In genomic region chr2:217331577-217332139, GRCh38 we compare ENCODE assay signal across 1 cellular context.
A peak's percentile ranks its signal among the peaks of the same experiment; 100 is the strongest.
TF ChIP-seq lines count a peak whose summit lies in the region.

No MANE protein-coding gene starts in this region.

TF ChIP-seq in HepG2, 621 proteins besides CTCF, POLR2A, EP300 and RAD21 (continued from another document and continues in another):
- peak; percentile 89 for TF ChIP-seq CBX1 (IDR thresholded peaks at IDR 0.05; ENCODE audit: low read depth)
- TF ChIP-seq FOXC1 (CRISPR knock-in tag; IDR thresholded peaks at IDR 0.05; ENCODE audit: borderline replicate concordance): peak; percentile 42; the same call in 1 of the 2 replicates
- TF ChIP-seq HHEX (CRISPR knock-in tag; IDR thresholded peaks at IDR 0.05): peak; percentile 54; the same call in 1 of the 2 replicates
- TF ChIP-seq ZNF331 (CRISPR knock-in tag; IDR thresholded peaks at IDR 0.05): peak; percentile 96
- TF ChIP-seq MBD4 (IDR thresholded peaks at IDR 0.05; ENCODE audit: borderline replicate concordance, low read length): no peak
- TF ChIP-seq ZC3H13 (CRISPR knock-in tag; IDR thresholded peaks at IDR 0.05): no peak
- peak; percentile 94 for TF ChIP-seq HDAC1 (CRISPR knock-in tag; IDR thresholded peaks at IDR 0.05)
- peak; percentile 57; the same call in 1 of the 2 replicates for TF ChIP-seq THAP7 (CRISPR knock-in tag; IDR thresholded peaks at IDR 0.05)
- TF ChIP-seq ZMYM3 (CRISPR knock-in tag; IDR thresholded peaks at IDR 0.05): peak; percentile 92
- TF ChIP-seq ZNF773 (CRISPR knock-in tag; IDR thresholded peaks at IDR 0.05; ENCODE audit: borderline replicate concordance): no peak
- peak; percentile 27; the same call in 1 of the 2 replicates for TF ChIP-seq MAFF (IDR thresholded peaks at IDR 0.05; ENCODE audit: low read depth, low read length)
- no peak for TF ChIP-seq TFDP1 (CRISPR knock-in tag; IDR thresholded peaks at IDR 0.05; ENCODE audit: borderline replicate concordance)
- TF ChIP-seq SIX4 (CRISPR knock-in tag; IDR thresholded peaks at IDR 0.05): no peak
- TF ChIP-seq SAP130 (CRISPR knock-in tag; IDR thresholded peaks at IDR 0.05; ENCODE audit: low read depth): peak; percentile 91
- peak; percentile 88 for TF ChIP-seq HNF4A (CRISPR knock-in tag; IDR thresholded peaks at IDR 0.05)
- TF ChIP-seq POGK (CRISPR knock-in tag; conservative IDR thresholded peaks at IDR 0.05): 0 out of 2 replicates have a peak, but pooled peaks have one; percentile 39
- TF ChIP-seq ETV5 (CRISPR knock-in tag; IDR thresholded peaks at IDR 0.05; ENCODE audit: borderline replicate concordance): peak; percentile 88; the same call in 1 of the 2 replicates
- TF ChIP-seq CEBPG (CRISPR knock-in tag; IDR thresholded peaks at IDR 0.05): peak; percentile 85
- no peak for TF ChIP-seq NFAT5 (CRISPR knock-in tag; IDR thresholded peaks at IDR 0.05)
- TF ChIP-seq SOX5 (CRISPR knock-in tag; IDR thresholded peaks at IDR 0.05; ENCODE audit: borderline replicate concordance): peak; percentile 98
- TF ChIP-seq ZNF841 (CRISPR knock-in tag; IDR thresholded peaks at IDR 0.05; ENCODE audit: borderline replicate concordance): no peak
- peak; percentile 97 for TF ChIP-seq ZNF619 (CRISPR knock-in tag; IDR thresholded peaks at IDR 0.05)
- no peak for TF ChIP-seq ZNF484 (CRISPR knock-in tag; IDR thresholded peaks at IDR 0.05; ENCODE audit: borderline replicate concordance, low read depth)
- TF ChIP-seq SP5 (CRISPR knock-in tag; IDR thresholded peaks at IDR 0.05; ENCODE audit: borderline replicate concordance, low read depth): peak; percentile 79
- TF ChIP-seq ZFP36L1 (CRISPR knock-in tag; IDR thresholded peaks at IDR 0.05): peak; percentile 67; the same call in 1 of the 2 replicates
- no peak for TF ChIP-seq XBP1 (CRISPR knock-in tag; IDR thresholded peaks at IDR 0.05)
- no peak for TF ChIP-seq RFXANK (CRISPR knock-in tag; IDR thresholded peaks at IDR 0.05)
- peak; percentile 71 for TF ChIP-seq ARNTL (CRISPR knock-in tag; IDR thresholded peaks at IDR 0.05)
- TF ChIP-seq KLF16 (CRISPR knock-in tag; IDR thresholded peaks at IDR 0.05): peak in 1 of 2 experiments; percentile 87; a peak in 2 of 4 replicates
- peak; percentile 87 for TF ChIP-seq SOX13 (IDR thresholded peaks at IDR 0.05)
- TF ChIP-seq SOX13 (CRISPR knock-in tag; conservative IDR thresholded peaks at IDR 0.05 in 1 of 2, IDR thresholded peaks at IDR 0.05 in 1 of 2): peak in 1 of 2 experiments; percentile 99; a peak in 2 of 4 replicates
- TF ChIP-seq ZNF780A (CRISPR knock-in tag; IDR thresholded peaks at IDR 0.05): 0 out of 2 replicates have a peak, but pooled peaks have one; percentile 7
- TF ChIP-seq EHMT2 (IDR thresholded peaks at IDR 0.05; ENCODE audit: borderline replicate concordance, low read depth, low read length): peak; percentile 63; the same call in 1 of the 2 replicates
- 0 out of 2 replicates have a peak, but pooled peaks have one; percentile 48 for TF ChIP-seq ZNF274 (CRISPR knock-in tag; IDR thresholded peaks at IDR 0.05)
- TF ChIP-seq ISL2 (CRISPR knock-in tag; IDR thresholded peaks at IDR 0.05): peak; percentile 92
- TF ChIP-seq ZNF205 (CRISPR knock-in tag; IDR thresholded peaks at IDR 0.05): peak; percentile 74; the same call in 1 of the 2 replicates
- 0 out of 2 replicates have a peak, but pooled peaks have one; percentile 67 for TF ChIP-seq ZNF543 (CRISPR knock-in tag; IDR thresholded peaks at IDR 0.05)
- 0 out of 2 replicates have a peak, but pooled peaks have one; percentile 57 for TF ChIP-seq ZSCAN5A (CRISPR knock-in tag; IDR thresholded peaks at IDR 0.05; ENCODE audit: borderline replicate concordance)
- peak; percentile 95 for TF ChIP-seq ERF (CRISPR knock-in tag; IDR thresholded peaks at IDR 0.05)
- peak; percentile 8; the same call in 1 of the 2 replicates for TF ChIP-seq SMARCE1 (IDR thresholded peaks at IDR 0.05; ENCODE audit: borderline replicate concordance)
- TF ChIP-seq ZFY (CRISPR knock-in tag; IDR thresholded peaks at IDR 0.05): peak; percentile 82
- peak; percentile 17; the same call in 1 of the 2 replicates for TF ChIP-seq ZFP91 (CRISPR knock-in tag; IDR thresholded peaks at IDR 0.05; ENCODE audit: borderline replicate concordance)
- no peak for TF ChIP-seq CHCHD3 (CRISPR knock-in tag; IDR thresholded peaks at IDR 0.05)
- TF ChIP-seq GTF2F1 (IDR thresholded peaks at IDR 0.05; ENCODE audit: low read length): no peak
- TF ChIP-seq ZNF552 (CRISPR knock-in tag; IDR thresholded peaks at IDR 0.05; ENCODE audit: borderline replicate concordance): no peak
- TF ChIP-seq SNRNP70 (IDR thresholded peaks at IDR 0.05; ENCODE audit: low read depth, low read length): no peak
- TF ChIP-seq ZNF710 (CRISPR knock-in tag; IDR thresholded peaks at IDR 0.05; ENCODE audit: borderline replicate concordance): peak; percentile 97
- TF ChIP-seq MIER2 (CRISPR knock-in tag; IDR thresholded peaks at IDR 0.05): peak; percentile 91
- peak; percentile 69; the same call in 1 of the 2 replicates for TF ChIP-seq RELA (CRISPR knock-in tag; IDR thresholded peaks at IDR 0.05)
- peak; percentile 92; the same call in 1 of the 2 replicates for TF ChIP-seq ZBTB4 (CRISPR knock-in tag; IDR thresholded peaks at IDR 0.05; ENCODE audit: borderline replicate concordance)
- no peak for TF ChIP-seq ZNF432 (CRISPR knock-in tag; IDR thresholded peaks at IDR 0.05; ENCODE audit: borderline replicate concordance)
- peak; percentile 26 for TF ChIP-seq TCF7 (IDR thresholded peaks at IDR 0.05; ENCODE audit: low read depth)
